In the genomic region with DNA sequence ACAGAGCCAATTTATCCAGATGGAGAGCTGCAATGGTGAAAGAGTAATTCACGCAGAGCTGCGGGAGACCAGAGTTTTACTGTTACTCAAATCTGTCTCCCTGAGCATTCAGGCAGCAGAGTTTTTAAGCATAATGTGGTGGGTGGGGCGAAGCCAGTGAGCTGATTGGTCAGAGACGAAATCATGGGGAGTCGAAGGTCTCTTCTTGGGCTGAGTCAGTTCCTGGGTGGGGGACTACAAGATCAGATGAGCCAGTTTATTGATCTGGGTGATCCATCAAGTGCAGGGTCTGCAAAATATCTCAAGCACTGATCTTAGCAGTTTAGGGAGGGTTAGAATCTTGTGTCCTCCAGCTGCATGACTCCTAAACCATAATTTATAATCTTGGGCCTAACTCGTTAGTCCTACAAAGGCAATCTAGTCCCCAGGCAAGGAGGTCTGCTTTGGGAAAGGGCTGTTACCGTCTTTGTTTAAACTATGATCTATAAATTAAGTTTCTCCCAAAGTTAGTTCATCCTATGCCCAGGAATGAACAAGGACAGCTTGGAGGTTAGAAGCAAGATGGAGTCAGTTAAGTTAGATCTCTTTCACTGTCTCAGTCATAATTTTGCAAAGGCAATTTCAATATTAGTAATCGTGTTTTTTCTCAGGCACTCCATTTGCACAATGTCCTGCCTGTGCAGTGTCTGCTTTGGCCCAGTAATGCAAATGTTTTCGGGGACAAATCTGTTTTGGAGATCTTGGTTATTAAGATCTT, we compare ENCODE assay signal across 1 cellular context.
TF ChIP-seq lines count a peak whose summit lies in the region.

No MANE protein-coding gene starts in this region.

TF ChIP-seq in K562, 482 proteins besides CTCF, POLR2A, EP300 and RAD21 (continued from another document):
- TF ChIP-seq JUND (IDR thresholded peaks at IDR 0.05; ENCODE audit: borderline replicate concordance, low read depth, low read length) (peak; percentile 9; the same call in 1 of the 2 replicates), JUND (tag; IDR thresholded peaks at IDR 0.05; ENCODE audit: borderline replicate concordance, low read depth, low read length) (no peak), PTTG1 (tag; IDR thresholded peaks at IDR 0.05; ENCODE audit: low read depth) (peak; percentile 71), DPF2 (IDR thresholded peaks at IDR 0.05) (peak; percentile 58), ZNF197 (CRISPR knock-in tag; IDR thresholded peaks at IDR 0.05; ENCODE audit: low read depth) (peak; percentile 51; the same call in 1 of the 2 replicates), RBFOX2 (IDR thresholded peaks at IDR 0.05; ENCODE audit: low read depth, low read length) (no peak), ZNF584 (CRISPR knock-in tag; IDR thresholded peaks at IDR 0.05; ENCODE audit: low read depth) (0 out of 2 replicates have a peak, but pooled peaks have one; percentile 60), RNF2 (IDR thresholded peaks at IDR 0.05) (no peak), HNRNPLL (IDR thresholded peaks at IDR 0.05; ENCODE audit: low read depth, low read length, poor library complexity, severe bottlenecking) (no peak), POLR2AphosphoS2 (IDR thresholded peaks at IDR 0.05; ENCODE audit: low read length) (no peak), ZNF707 (CRISPR knock-in tag; conservative IDR thresholded peaks at IDR 0.05) (no peak), HDAC8 (tag; IDR thresholded peaks at IDR 0.05) (0 out of 2 replicates have a peak, but pooled peaks have one; percentile 61), TFAM (CRISPR knock-in tag; conservative IDR thresholded peaks at IDR 0.05) (no peak), ZFP1 (CRISPR knock-in tag; IDR thresholded peaks at IDR 0.05) (no peak), MECOM (CRISPR knock-in tag; IDR thresholded peaks at IDR 0.05) (no peak), SMAD4 (CRISPR knock-in tag; conservative IDR thresholded peaks at IDR 0.05) (no peak; the same call in 1 of the 2 replicates), MTA2 (IDR thresholded peaks at IDR 0.05; ENCODE audit: low read depth) (no peak), PYGO2 (tag; IDR thresholded peaks at IDR 0.05) (0 out of 2 replicates have a peak, but pooled peaks have one; percentile 55), ETV1 (tag; conservative IDR thresholded peaks at IDR 0.05; ENCODE audit: low read depth) (no peak), CREB1 (IDR thresholded peaks at IDR 0.05) (no peak), CREB1 (CRISPR knock-in tag; IDR thresholded peaks at IDR 0.05) (no peak), ZBTB7A (IDR thresholded peaks at IDR 0.05; ENCODE audit: borderline replicate concordance, control insufficient read depth, low read depth, low read length) (peak; percentile 39; the same call in 1 of the 2 replicates), JUNB (CRISPR knock-in tag; conservative IDR thresholded peaks at IDR 0.05) (no peak), SIX5 (IDR thresholded peaks at IDR 0.05; ENCODE audit: borderline replicate concordance in 1 of 2, insufficient read depth in 1 of 2, low read depth in 1 of 2, low read length in 2 of 2) (no peak), MTA1 (IDR thresholded peaks at IDR 0.05; ENCODE audit: borderline replicate concordance) (no peak), ZBTB17 (CRISPR knock-in tag; IDR thresholded peaks at IDR 0.05) (0 out of 2 replicates have a peak, but pooled peaks have one; percentile 29), MEF2D (tag; conservative IDR thresholded peaks at IDR 0.05; ENCODE audit: low read depth) (peak; percentile 59; the same call in 1 of the 2 replicates), GTF2A2 (tag; IDR thresholded peaks at IDR 0.05) (peak; percentile 46; the same call in 1 of the 2 replicates), TBL1XR1 (IDR thresholded peaks at IDR 0.05; ENCODE audit: low read length in 2 of 2) (no peak), TEAD1 (CRISPR knock-in tag; IDR thresholded peaks at IDR 0.05) (0 out of 4 replicates have a peak, but pooled peaks of 1 of the 2 experiments have one; percentile 42), HNRNPUL1 (IDR thresholded peaks at IDR 0.05; ENCODE audit: low read length) (no peak), YY1 (IDR thresholded peaks at IDR 0.05; ENCODE audit: borderline replicate concordance in 1 of 3, control insufficient read depth in 1 of 3, extremely low read depth in 1 of 3, insufficient read depth in 3 of 3, insufficient read length in 1 of 3, insufficient replicate concordance in 2 of 3, low read depth in 1 of 3, low read length in 2 of 3) (no peak), NR4A1 (CRISPR knock-in tag; IDR thresholded peaks at IDR 0.05) (no peak), NR4A1 (tag; IDR thresholded peaks at IDR 0.05) (peak; percentile 87), PTRF (tag; IDR thresholded peaks at IDR 0.05) (peak; percentile 76; the same call in 1 of the 2 replicates), SMAD3 (CRISPR knock-in tag; conservative IDR thresholded peaks at IDR 0.05) (0 out of 2 replicates have a peak, but pooled peaks have one; percentile 29), BACH1 (tag; IDR thresholded peaks at IDR 0.05) (0 out of 2 replicates have a peak, but pooled peaks have one; percentile 44), TAF7 (tag; IDR thresholded peaks at IDR 0.05) (0 out of 2 replicates have a peak, but pooled peaks have one; percentile 12), NRF1 (conservative IDR thresholded peaks at IDR 0.05 in 1 of 2, IDR thresholded peaks at IDR 0.05 in 1 of 2) (peak in 1 of 2 experiments; percentile 40; a peak in 2 of 4 replicates), MYC (IDR thresholded peaks at IDR 0.05; ENCODE audit: low read depth, low read length) (no peak), MYC (CRISPR knock-in tag; IDR thresholded peaks at IDR 0.05; ENCODE audit: borderline replicate concordance, low read depth) (peak; percentile 65)
- TF ChIP-seq, protein P1, sequence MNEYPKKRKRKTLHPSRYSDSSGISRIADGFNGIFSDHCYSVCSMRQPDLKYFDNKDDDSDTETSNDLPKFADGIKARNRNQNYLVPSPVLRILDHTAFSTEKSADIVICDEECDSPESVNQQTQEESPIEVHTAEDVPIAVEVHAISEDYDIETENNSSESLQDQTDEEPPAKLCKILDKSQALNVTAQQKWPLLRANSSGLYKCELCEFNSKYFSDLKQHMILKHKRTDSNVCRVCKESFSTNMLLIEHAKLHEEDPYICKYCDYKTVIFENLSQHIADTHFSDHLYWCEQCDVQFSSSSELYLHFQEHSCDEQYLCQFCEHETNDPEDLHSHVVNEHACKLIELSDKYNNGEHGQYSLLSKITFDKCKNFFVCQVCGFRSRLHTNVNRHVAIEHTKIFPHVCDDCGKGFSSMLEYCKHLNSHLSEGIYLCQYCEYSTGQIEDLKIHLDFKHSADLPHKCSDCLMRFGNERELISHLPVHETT (CRISPR knock-in tag; conservative IDR thresholded peaks at IDR 0.05 in 1 of 2, IDR thresholded peaks at IDR 0.05 in 1 of 2) = peak in 1 of 2 experiments; percentile 79; a peak in 1 of 4 replicates
- TF ChIP-seq, protein P2, sequence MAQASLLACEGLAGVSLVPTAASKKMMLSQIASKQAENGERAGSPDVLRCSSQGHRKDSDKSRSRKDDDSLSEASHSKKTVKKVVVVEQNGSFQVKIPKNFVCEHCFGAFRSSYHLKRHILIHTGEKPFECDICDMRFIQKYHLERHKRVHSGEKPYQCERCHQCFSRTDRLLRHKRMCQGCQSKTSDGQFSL (CRISPR knock-in tag; IDR thresholded peaks at IDR 0.05) = no peak
- TF ChIP-seq, protein P2 (tag; IDR thresholded peaks at IDR 0.05) = peak in 1 of 2 experiments; percentile 78; a peak in 1 of 4 replicates
- TF ChIP-seq, protein P3, sequence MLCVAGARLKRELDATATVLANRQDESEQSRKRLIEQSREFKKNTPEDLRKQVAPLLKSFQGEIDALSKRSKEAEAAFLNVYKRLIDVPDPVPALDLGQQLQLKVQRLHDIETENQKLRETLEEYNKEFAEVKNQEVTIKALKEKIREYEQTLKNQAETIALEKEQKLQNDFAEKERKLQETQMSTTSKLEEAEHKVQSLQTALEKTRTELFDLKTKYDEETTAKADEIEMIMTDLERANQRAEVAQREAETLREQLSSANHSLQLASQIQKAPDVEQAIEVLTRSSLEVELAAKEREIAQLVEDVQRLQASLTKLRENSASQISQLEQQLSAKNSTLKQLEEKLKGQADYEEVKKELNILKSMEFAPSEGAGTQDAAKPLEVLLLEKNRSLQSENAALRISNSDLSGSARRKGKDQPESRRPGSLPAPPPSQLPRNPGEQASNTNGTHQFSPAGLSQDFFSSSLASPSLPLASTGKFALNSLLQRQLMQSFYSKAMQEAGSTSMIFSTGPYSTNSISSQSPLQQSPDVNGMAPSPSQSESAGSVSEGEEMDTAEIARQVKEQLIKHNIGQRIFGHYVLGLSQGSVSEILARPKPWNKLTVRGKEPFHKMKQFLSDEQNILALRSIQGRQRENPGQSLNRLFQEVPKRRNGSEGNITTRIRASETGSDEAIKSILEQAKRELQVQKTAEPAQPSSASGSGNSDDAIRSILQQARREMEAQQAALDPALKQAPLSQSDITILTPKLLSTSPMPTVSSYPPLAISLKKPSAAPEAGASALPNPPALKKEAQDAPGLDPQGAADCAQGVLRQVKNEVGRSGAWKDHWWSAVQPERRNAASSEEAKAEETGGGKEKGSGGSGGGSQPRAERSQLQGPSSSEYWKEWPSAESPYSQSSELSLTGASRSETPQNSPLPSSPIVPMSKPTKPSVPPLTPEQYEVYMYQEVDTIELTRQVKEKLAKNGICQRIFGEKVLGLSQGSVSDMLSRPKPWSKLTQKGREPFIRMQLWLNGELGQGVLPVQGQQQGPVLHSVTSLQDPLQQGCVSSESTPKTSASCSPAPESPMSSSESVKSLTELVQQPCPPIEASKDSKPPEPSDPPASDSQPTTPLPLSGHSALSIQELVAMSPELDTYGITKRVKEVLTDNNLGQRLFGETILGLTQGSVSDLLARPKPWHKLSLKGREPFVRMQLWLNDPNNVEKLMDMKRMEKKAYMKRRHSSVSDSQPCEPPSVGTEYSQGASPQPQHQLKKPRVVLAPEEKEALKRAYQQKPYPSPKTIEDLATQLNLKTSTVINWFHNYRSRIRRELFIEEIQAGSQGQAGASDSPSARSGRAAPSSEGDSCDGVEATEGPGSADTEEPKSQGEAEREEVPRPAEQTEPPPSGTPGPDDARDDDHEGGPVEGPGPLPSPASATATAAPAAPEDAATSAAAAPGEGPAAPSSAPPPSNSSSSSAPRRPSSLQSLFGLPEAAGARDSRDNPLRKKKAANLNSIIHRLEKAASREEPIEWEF (CRISPR knock-in tag; IDR thresholded peaks at IDR 0.05) = 0 out of 2 replicates have a peak, but pooled peaks have one; percentile 31
- TF ChIP-seq, protein P4, sequence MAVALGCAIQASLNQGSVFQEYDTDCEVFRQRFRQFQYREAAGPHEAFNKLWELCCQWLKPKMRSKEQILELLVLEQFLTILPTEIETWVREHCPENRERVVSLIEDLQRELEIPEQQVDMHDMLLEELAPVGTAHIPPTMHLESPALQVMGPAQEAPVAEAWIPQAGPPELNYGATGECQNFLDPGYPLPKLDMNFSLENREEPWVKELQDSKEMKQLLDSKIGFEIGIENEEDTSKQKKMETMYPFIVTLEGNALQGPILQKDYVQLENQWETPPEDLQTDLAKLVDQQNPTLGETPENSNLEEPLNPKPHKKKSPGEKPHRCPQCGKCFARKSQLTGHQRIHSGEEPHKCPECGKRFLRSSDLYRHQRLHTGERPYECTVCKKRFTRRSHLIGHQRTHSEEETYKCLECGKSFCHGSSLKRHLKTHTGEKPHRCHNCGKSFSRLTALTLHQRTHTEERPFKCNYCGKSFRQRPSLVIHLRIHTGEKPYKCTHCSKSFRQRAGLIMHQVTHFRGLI (CRISPR knock-in tag; IDR thresholded peaks at IDR 0.05) = no peak
